1 cellular context compared by ENCODE assay signal in genomic region chr19:729564-730381, GRCh38.
A peak's percentile ranks its signal among the peaks of the same experiment; 100 is the strongest.
TF ChIP-seq lines count a peak whose summit lies in the region.

No MANE protein-coding gene starts in this region.

TF ChIP-seq in A549, 52 proteins besides CTCF, POLR2A, EP300 and RAD21:
- no peak for TF ChIP-seq TP53 (CRISPR knock-in tag; IDR thresholded peaks at IDR 0.05)
- TF ChIP-seq ZFP36 (IDR thresholded peaks at IDR 0.05; ENCODE audit: borderline replicate concordance, partially characterized antibody) = peak; percentile 76
- TF ChIP-seq FOXS1 (CRISPR knock-in tag; IDR thresholded peaks at IDR 0.05) = no peak
